Comparison of ENCODE assay signal across 9 cellular contexts in the genomic region with DNA sequence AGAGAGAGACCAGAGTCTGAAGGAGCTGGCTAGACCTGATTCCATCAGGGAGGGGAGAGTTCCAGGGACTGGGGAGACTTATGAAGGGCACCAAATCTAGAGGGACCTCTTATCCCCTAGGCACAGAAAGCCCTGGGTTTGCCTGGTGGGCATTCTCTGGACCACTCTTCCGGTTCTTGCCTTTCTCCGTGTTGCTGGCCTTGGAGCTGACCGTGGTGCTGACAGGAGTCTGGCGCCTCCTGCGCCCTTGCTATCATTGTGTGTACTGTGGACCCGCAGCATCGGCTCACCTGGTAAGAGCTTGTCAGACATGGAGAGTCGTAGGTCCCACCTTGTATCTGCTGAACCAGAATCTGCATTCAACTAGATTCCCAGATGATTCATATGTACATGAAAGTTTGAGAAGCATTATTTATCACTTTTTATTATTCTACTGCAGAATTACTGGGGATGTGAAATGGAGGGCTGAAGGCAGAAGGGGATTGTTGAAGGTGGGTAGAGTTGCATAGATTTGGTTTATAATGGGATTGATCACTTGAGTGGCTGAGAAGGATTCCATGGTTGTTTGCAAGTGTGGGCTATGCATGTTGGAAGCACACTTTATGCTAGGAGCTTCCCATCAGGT. TPM values are rescaled to one million over a fixed set of nuclear protein-coding genes. Genes with fewer than 3 reads are reported as not detected.
DNase-seq lines count a peak whose midpoint lies in the region; ATAC-seq and TF ChIP-seq lines count a peak whose summit lies in the region.
"Had no signal": no experiment of that assay in that cellular context is flagged by ENCODE, and none has a peak within 500 bp of the region (broad histone marks: within the 10 kb centered on the region; RNA-seq: fewer than 3 reads in every experiment).

No MANE protein-coding gene starts in this region.

- H3K27me3 Mint-ChIP-seq in endodermal cell (ENCODE audit: insufficient read depth), result peaks cover 8% of the 10 kb centered on the region

- no peak for ATAC-seq in GM19467 (IDR thresholded peaks at IDR 0.05; ENCODE audit: unreplicated experiment)

- H3K4me3 ChIP-seq in endodermal cell (ENCODE audit: low read length) (no peak overlapping the region), retinal pigment epithelial cell (ENCODE audit: low read length) (no peak overlapping the region)
- H3K4me3 ChIP-seq: suprapubic skin had no signal

- no peak overlapping the region for H3K4me3 Mint-ChIP-seq in endodermal cell

- no peak overlapping the region for H3K9ac ChIP-seq in endodermal cell (ENCODE audit: extremely low read depth, low read length, poor library complexity, severe bottlenecking)

- no peaks in the 10 kb centered on the region for H3K4me1 Mint-ChIP-seq in endodermal cell

- H3K27ac ChIP-seq in endodermal cell (ENCODE audit: low read depth, low read length), result no peak overlapping the region
- H3K27ac ChIP-seq: suprapubic skin had no signal

- DNase-seq in HEK293T (ENCODE audit: extremely low spot score) (peak; percentile 33), endodermal cell (peak; percentile 94), retinal pigment epithelial cell (ENCODE audit: low read depth) (peak; percentile 5), OCI-M2 (lab: John Stamatoyannopoulos, UW; ENCODE audit: unreplicated experiment) (no peak), midbrain (lab: John Stamatoyannopoulos, UW) (no peak), hippocampal formation (lab: John Stamatoyannopoulos, UW) (no peak)

- no peaks in the 10 kb centered on the region for H3K4me1 ChIP-seq in endodermal cell (ENCODE audit: control insufficient read depth, insufficient read depth, low read length)
- H3K4me1 ChIP-seq: suprapubic skin had no signal

- CTCF ChIA-PET in HEK293T (lab: Yijun Ruan, JAX), result interaction anchor here (1.0 kb wide), 1 partner anchor 589 kb away, joined by 5 read pairs; no protein-coding TSS in a partner anchor

- TF ChIP-seq CTCF in endodermal cell (conservative IDR thresholded peaks at IDR 0.05), result no peak
- TF ChIP-seq CTCF in retinal pigment epithelial cell (conservative IDR thresholded peaks at IDR 0.05; ENCODE audit: low read depth, low read length), result peak; percentile 15

- POLR2A ChIA-PET in HEK293T (lab: Yijun Ruan, JAX), result interaction anchor here (0.9 kb wide), 1 partner anchor 58 kb away, joined by 3 read pairs; a partner anchor contains a TSS

- 8 to 26% methylated on average over 5 to 8 of the region's 8 CpGs for WGBS in endodermal cell (ENCODE audit: insufficient coverage in 1 of 2, insufficient read length in 1 of 2), 2 experiments

- no peaks in the 10 kb centered on the region for H3K36me3 Mint-ChIP-seq in endodermal cell (ENCODE audit: low read depth)

- peaks cover 14% of the 10 kb centered on the region for H3K27me3 ChIP-seq in endodermal cell (ENCODE audit: control insufficient read depth, insufficient read depth, low read length, poor library complexity, severe bottlenecking)

- H3K9me3 ChIP-seq in endodermal cell (ENCODE audit: control insufficient read depth, low read length), result no peaks in the 10 kb centered on the region
- H3K9me3 ChIP-seq: suprapubic skin had no signal

- H3K9me3 Mint-ChIP-seq in endodermal cell, result no peaks in the 10 kb centered on the region

- no peak overlapping the region for H3K27ac Mint-ChIP-seq in endodermal cell

- H3K36me3 ChIP-seq in endodermal cell (ENCODE audit: control insufficient read depth, insufficient read depth, low read length), result no peaks in the 10 kb centered on the region
- H3K36me3 ChIP-seq: suprapubic skin had no signal

TF ChIP-seq in HEK293T, 16 proteins besides CTCF, POLR2A, EP300 and RAD21:
- TF ChIP-seq BHLHE40 (IDR thresholded peaks at IDR 0.05; ENCODE audit: borderline replicate concordance) (no peak), ZNF384 (IDR thresholded peaks at IDR 0.05) (no peak), CTBP1 (IDR thresholded peaks at IDR 0.05; ENCODE audit: borderline replicate concordance) (no peak), TARDBP (IDR thresholded peaks at IDR 0.05) (no peak), FOXK2 (IDR thresholded peaks at IDR 0.05) (no peak), FOXM1 (IDR thresholded peaks at IDR 0.05; ENCODE audit: borderline replicate concordance) (no peak), ARNT (IDR thresholded peaks at IDR 0.05) (no peak), L3MBTL2 (conservative IDR thresholded peaks at IDR 0.05) (no peak)

TF ChIP-seq in PFSK-1, 5 proteins besides CTCF, POLR2A, EP300 and RAD21:
- TF ChIP-seq POLR2AphosphoS5 (IDR thresholded peaks at IDR 0.05; ENCODE audit: low read depth, low read length), result no peak
- TF ChIP-seq, protein P1, sequence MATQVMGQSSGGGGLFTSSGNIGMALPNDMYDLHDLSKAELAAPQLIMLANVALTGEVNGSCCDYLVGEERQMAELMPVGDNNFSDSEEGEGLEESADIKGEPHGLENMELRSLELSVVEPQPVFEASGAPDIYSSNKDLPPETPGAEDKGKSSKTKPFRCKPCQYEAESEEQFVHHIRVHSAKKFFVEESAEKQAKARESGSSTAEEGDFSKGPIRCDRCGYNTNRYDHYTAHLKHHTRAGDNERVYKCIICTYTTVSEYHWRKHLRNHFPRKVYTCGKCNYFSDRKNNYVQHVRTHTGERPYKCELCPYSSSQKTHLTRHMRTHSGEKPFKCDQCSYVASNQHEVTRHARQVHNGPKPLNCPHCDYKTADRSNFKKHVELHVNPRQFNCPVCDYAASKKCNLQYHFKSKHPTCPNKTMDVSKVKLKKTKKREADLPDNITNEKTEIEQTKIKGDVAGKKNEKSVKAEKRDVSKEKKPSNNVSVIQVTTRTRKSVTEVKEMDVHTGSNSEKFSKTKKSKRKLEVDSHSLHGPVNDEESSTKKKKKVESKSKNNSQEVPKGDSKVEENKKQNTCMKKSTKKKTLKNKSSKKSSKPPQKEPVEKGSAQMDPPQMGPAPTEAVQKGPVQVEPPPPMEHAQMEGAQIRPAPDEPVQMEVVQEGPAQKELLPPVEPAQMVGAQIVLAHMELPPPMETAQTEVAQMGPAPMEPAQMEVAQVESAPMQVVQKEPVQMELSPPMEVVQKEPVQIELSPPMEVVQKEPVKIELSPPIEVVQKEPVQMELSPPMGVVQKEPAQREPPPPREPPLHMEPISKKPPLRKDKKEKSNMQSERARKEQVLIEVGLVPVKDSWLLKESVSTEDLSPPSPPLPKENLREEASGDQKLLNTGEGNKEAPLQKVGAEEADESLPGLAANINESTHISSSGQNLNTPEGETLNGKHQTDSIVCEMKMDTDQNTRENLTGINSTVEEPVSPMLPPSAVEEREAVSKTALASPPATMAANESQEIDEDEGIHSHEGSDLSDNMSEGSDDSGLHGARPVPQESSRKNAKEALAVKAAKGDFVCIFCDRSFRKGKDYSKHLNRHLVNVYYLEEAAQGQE (IDR thresholded peaks at IDR 0.05; ENCODE audit: insufficient read depth in 1 of 2, low read depth in 2 of 2, low read length in 2 of 2), result peak; percentile 95 to 97
TF ChIP-seq in PFSK-1: peak in this region for 1.

RNA-seq across cellular contexts. Expression of a gene that starts 4.3 kb away (rescaled TPM):
- 0.34 TPM for polyA plus RNA-seq in PFSK-1 (2012; ENCODE audit: insufficient read length, low read depth)
- not detected for total RNA-seq in endodermal cell
- 0.57 TPM for polyA plus RNA-seq in endodermal cell (2013, experiment 1 of 2)
- polyA plus RNA-seq in endodermal cell (2013, experiment 2 of 2), result 0.95 TPM

RNA-seq across cellular contexts. Expression of a gene that starts 58.6 kb away (rescaled TPM):
- polyA plus RNA-seq in PFSK-1 (2012; ENCODE audit: insufficient read length, low read depth), result 23.6 TPM
- 10 to 100 TPM; 39.4 to 78.9 TPM for total RNA-seq in endodermal cell
- 64.5 TPM for polyA plus RNA-seq in endodermal cell (2013, experiment 1 of 2)
- 61.4 TPM for polyA plus RNA-seq in endodermal cell (2013, experiment 2 of 2)

Comparison
In these comparisons a context has a peak if more than half of its experiments do, and no peak if none do; other contexts are left out.
1. DNase-seq: peak in HEK293T (single experiment), endodermal cell (single experiment) and retinal pigment epithelial cell (single experiment); none in OCI-M2 (single experiment), midbrain (single experiment) and hippocampal formation (0 of 2).